ENCODE assay signal across 16 cellular contexts in the genomic region with DNA sequence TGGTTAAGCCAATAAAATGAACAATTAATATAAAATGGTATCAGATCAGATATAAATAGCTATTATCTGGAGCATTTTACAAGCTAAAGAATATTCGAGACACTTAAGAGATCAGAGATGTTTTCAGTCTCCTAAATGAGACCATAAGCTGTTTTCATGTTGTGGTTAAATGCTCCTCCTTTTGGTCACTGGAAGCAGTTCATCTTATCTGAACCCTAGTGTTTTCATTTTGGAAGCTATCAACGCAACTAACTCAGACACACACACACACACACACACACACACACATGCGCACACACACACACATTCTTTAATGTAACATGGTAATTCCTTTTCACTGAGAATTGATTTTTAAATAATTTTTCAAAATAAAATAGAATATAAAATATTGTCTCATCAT. TPM values are rescaled to one million over a fixed set of nuclear protein-coding genes. Genes with fewer than 3 reads are reported as not detected.
DNase-seq lines count a peak whose midpoint lies in the region; ATAC-seq and TF ChIP-seq lines count a peak whose summit lies in the region.
"Had no signal": no experiment of that assay in that cellular context is flagged by ENCODE, and none has a peak within 500 bp of the region (broad histone marks: within the 10 kb centered on the region; RNA-seq: fewer than 3 reads in every experiment).

No MANE protein-coding gene starts in this region.

- H3K9me3 ChIP-seq in PC-9 (ENCODE audit: insufficient read depth, low read depth), result peaks cover 4% of the 10 kb centered on the region; the same call in 1 of the 2 replicates
- H3K9me3 ChIP-seq: SJSA1, suprapubic skin had no signal

- H3F3A ChIP-seq in PC-9 (ENCODE audit: insufficient read depth, low read depth), result no peaks in the 10 kb centered on the region

- no peaks in the 10 kb centered on the region for H3K4me1 ChIP-seq in PC-9 (replicated peaks; ENCODE audit: insufficient read depth)
- H3K4me1 ChIP-seq: SJSA1, suprapubic skin had no signal

- ATAC-seq in HG02798 (IDR thresholded peaks at IDR 0.05; ENCODE audit: poor library complexity, unreplicated experiment) (no peak), HG03342 (IDR thresholded peaks at IDR 0.05; ENCODE audit: unreplicated experiment) (no peak)

- no peaks in the 10 kb centered on the region for H3K36me3 ChIP-seq in PC-9 (ENCODE audit: low read depth)
- H3K36me3 ChIP-seq: SJSA1, suprapubic skin had no signal

- POLR2A ChIA-PET in activated CD4-positive, alpha-beta T cell treated with anti-CD3 and anti-CD28 coated beads, Interleukin-2, amount 10 ng/mL, durations not matched to agents 7 days and 5 days (lab: Charles Lee), result interaction anchor here (0.7 to 2.2 kb wide), 2 partner anchors 10 to 12 kb away, joined by 3 to 5 read pairs; a partner anchor contains a TSS
- POLR2A ChIA-PET in PC-9 (lab: Charles Lee; ENCODE audit: unreplicated experiment), result interaction anchor here (0.6 kb wide), 1 partner anchor 33 kb away, joined by 3 read pairs; no protein-coding TSS in a partner anchor

- no peaks in the 10 kb centered on the region for H4K20me1 ChIP-seq in PC-9 (ENCODE audit: insufficient read depth)

- CTCF ChIA-PET in activated CD4-positive, alpha-beta T cell treated with anti-CD3 and anti-CD28 coated beads, Interleukin-2, amount 10 ng/mL, durations not matched to agents 7 days and 5 days (lab: Charles Lee), result interaction anchor here (1.0 to 2.7 kb wide), 8 partner anchors 9 to 157 kb away, joined by 3 to 12 read pairs (median 4); no protein-coding TSS in a partner anchor
- CTCF ChIA-PET in PC-9 (lab: Charles Lee), result interaction anchor here (0.6 to 0.7 kb wide), 2 partner anchors 21 to 999 kb away, joined by 3 read pairs; no protein-coding TSS in a partner anchor

- H3K27ac ChIP-seq in PC-9, result no peak overlapping the region
- peak overlapping the region in 54 of 59 donors; percentile 22 to 99 (median 90) for H3K27ac ChIP-seq in dorsolateral prefrontal cortex
- H3K27ac ChIP-seq: SJSA1, suprapubic skin had no signal

- peaks cover 9% of the 10 kb centered on the region for H3K9me3 Mint-ChIP-seq in activated CD4-positive, alpha-beta T cell treated with anti-CD3 and anti-CD28 coated beads, Interleukin-2, amount 10 ng/mL, durations not matched to agents 24 days and 14 days
- peaks cover 8% of the 10 kb centered on the region for H3K9me3 Mint-ChIP-seq in activated CD4-positive, alpha-beta T cell treated with anti-CD3 and anti-CD28 coated beads, Interleukin-2, amount 10 ng/mL, durations not matched to agents 7 days and 5 days
- peaks cover 3% of the 10 kb centered on the region for H3K9me3 Mint-ChIP-seq in osteocyte (ENCODE audit: unreplicated experiment)

- TF ChIP-seq CTCF in PC-9 (conservative IDR thresholded peaks at IDR 0.05) (peak; percentile 43; the same call in 1 of the 2 replicates), dorsolateral prefrontal cortex (IDR thresholded peaks at IDR 0.05 in 54 of 56, conservative IDR thresholded peaks at IDR 0.05 in 2 of 56; ENCODE audit: low read depth in 1 of 56, partially characterized antibody in 56 of 56) (peak in 5 of 56 donors; percentile 12 to 30 (median 25)), osteocyte (IDR thresholded peaks at IDR 0.05) (peak; percentile 20)

- no peak overlapping the region for H3K4me3 Mint-ChIP-seq in activated CD4-positive, alpha-beta T cell treated with anti-CD3 and anti-CD28 coated beads, Interleukin-2, amount 10 ng/mL, durations not matched to agents 24 days and 14 days
- H3K4me3 Mint-ChIP-seq in activated CD4-positive, alpha-beta T cell treated with anti-CD3 and anti-CD28 coated beads, Interleukin-2, amount 10 ng/mL, durations not matched to agents 7 days and 5 days, result no peak overlapping the region
- H3K4me3 Mint-ChIP-seq in osteocyte (ENCODE audit: unreplicated experiment), result no peak overlapping the region
- H3K4me3 Mint-ChIP-seq: dendritic cell treated with granulocyte-macrophage colony-stimulating factor and Interleukin-4, amounts not matched to agents 40 ng/mL and 50 ng/mL, for 4 days had no signal

- no peak overlapping the region for H3K4me2 ChIP-seq in PC-9

- BruUV-seq in PC-9 (replicated peaks; lab: Mats Ljungman, UMichigan), result no TSS peak

- peaks cover 43% of the 10 kb centered on the region for H3K36me3 Mint-ChIP-seq in activated CD4-positive, alpha-beta T cell treated with anti-CD3 and anti-CD28 coated beads, Interleukin-2, amount 10 ng/mL, durations not matched to agents 24 days and 14 days (ENCODE audit: low read depth)
- H3K36me3 Mint-ChIP-seq in activated CD4-positive, alpha-beta T cell treated with anti-CD3 and anti-CD28 coated beads, Interleukin-2, amount 10 ng/mL, durations not matched to agents 7 days and 5 days (ENCODE audit: low read depth), result peaks cover 56% of the 10 kb centered on the region
- H3K36me3 Mint-ChIP-seq in osteocyte (ENCODE audit: unreplicated experiment), result no peaks in the 10 kb centered on the region

- H2AFZ ChIP-seq in PC-9, result no peak overlapping the region

- intact Hi-C loops in activated CD4-positive, alpha-beta T cell treated with anti-CD3 and anti-CD28 coated beads, Interleukin-2, amount 10 ng/mL, durations not matched to agents 24 days and 14 days (cut with micrococcal nuclease), result loop anchor here (1.0 kb wide), 1 partner anchor 140 kb away; no protein-coding TSS in a partner anchor
- intact Hi-C loops in PC-9 (cut with micrococcal nuclease; ENCODE audit: unreplicated experiment), result no loop called here
- intact Hi-C loops in dorsolateral prefrontal cortex (cut with DNase I), result no loop called here

- H3K79me2 ChIP-seq in PC-9 (ENCODE audit: low read depth), result no peaks in the 10 kb centered on the region

- H3K27ac Mint-ChIP-seq in activated CD4-positive, alpha-beta T cell treated with anti-CD3 and anti-CD28 coated beads, Interleukin-2, amount 10 ng/mL, durations not matched to agents 24 days and 14 days, result no peak overlapping the region
- H3K27ac Mint-ChIP-seq in activated CD4-positive, alpha-beta T cell treated with anti-CD3 and anti-CD28 coated beads, Interleukin-2, amount 10 ng/mL, durations not matched to agents 7 days and 5 days, result no peak overlapping the region
- no peak overlapping the region for H3K27ac Mint-ChIP-seq in osteocyte (ENCODE audit: unreplicated experiment)
- H3K27ac Mint-ChIP-seq: dendritic cell treated with granulocyte-macrophage colony-stimulating factor and Interleukin-4, amounts not matched to agents 40 ng/mL and 50 ng/mL, for 4 days had no signal

- H3K4me1 Mint-ChIP-seq in activated CD4-positive, alpha-beta T cell treated with anti-CD3 and anti-CD28 coated beads, Interleukin-2, amount 10 ng/mL, durations not matched to agents 24 days and 14 days, result peaks cover 38% of the 10 kb centered on the region
- H3K4me1 Mint-ChIP-seq in activated CD4-positive, alpha-beta T cell treated with anti-CD3 and anti-CD28 coated beads, Interleukin-2, amount 10 ng/mL, durations not matched to agents 7 days and 5 days, result peaks cover 58% of the 10 kb centered on the region
- H3K4me1 Mint-ChIP-seq in osteocyte (ENCODE audit: unreplicated experiment), result no peaks in the 10 kb centered on the region

- no peaks in the 10 kb centered on the region; the same call in 1 of the 2 replicates for H3K9me2 ChIP-seq in PC-9 (ENCODE audit: insufficient read depth)

- DNase-seq in activated CD4-positive, alpha-beta T cell treated with anti-CD3 and anti-CD28 coated beads, Interleukin-2, amount 10 ng/mL, durations not matched to agents 24 days and 14 days, result peak; percentile 58
- no peak for DNase-seq in activated CD4-positive, alpha-beta T cell treated with anti-CD3 and anti-CD28 coated beads, Interleukin-2, amount 10 ng/mL, durations not matched to agents 7 days and 5 days
- no peak for DNase-seq in PC-9
- DNase-seq in dorsolateral prefrontal cortex, result no peak
- no peak for DNase-seq in osteocyte (ENCODE audit: extremely low spot score, unreplicated experiment)
- no peak for DNase-seq in stimulated activated CD4-positive, alpha-beta T cell treated with anti-CD3 and anti-CD28 coated beads, Interleukin-2, amount 100 ng/mL, for 24 hours
- DNase-seq: activated CD4-positive, CD25-positive, alpha-beta regulatory T cell treated with anti-CD3 and anti-CD28 coated beads, Interleukin-2, amount 50 U/mL, for 72 hours; activated effector memory CD4-positive, alpha-beta T cell treated with anti-CD3 and anti-CD28 coated beads, Interleukin-2, amount 50 U/mL, for 16 hours; GOT3; NCI-H345; retina had no signal

- H3K27me3 ChIP-seq in PC-9 (ENCODE audit: insufficient read depth, low read depth) (no peaks in the 10 kb centered on the region), dorsolateral prefrontal cortex (no peaks in the 10 kb centered on the region)
- H3K27me3 ChIP-seq: SJSA1, suprapubic skin had no signal

- H3K27me3 Mint-ChIP-seq in activated CD4-positive, alpha-beta T cell treated with anti-CD3 and anti-CD28 coated beads, Interleukin-2, amount 10 ng/mL, durations not matched to agents 24 days and 14 days, result no peaks in the 10 kb centered on the region
- no peaks in the 10 kb centered on the region for H3K27me3 Mint-ChIP-seq in activated CD4-positive, alpha-beta T cell treated with anti-CD3 and anti-CD28 coated beads, Interleukin-2, amount 10 ng/mL, durations not matched to agents 7 days and 5 days
- peaks cover 2% of the 10 kb centered on the region for H3K27me3 Mint-ChIP-seq in osteocyte (ENCODE audit: unreplicated experiment)
- H3K27me3 Mint-ChIP-seq: dendritic cell treated with granulocyte-macrophage colony-stimulating factor and Interleukin-4, amounts not matched to agents 40 ng/mL and 50 ng/mL, for 4 days had no signal

- H3K4me3 ChIP-seq in PC-9 (no peak overlapping the region), dorsolateral prefrontal cortex (no peak overlapping the region)
- H3K4me3 ChIP-seq: SJSA1, suprapubic skin had no signal

RNA-seq across cellular contexts. Expression of a gene that starts 10.0 kb away (rescaled TPM):
- 73.1 and 74.0 TPM in 2 replicates for total RNA-seq in activated CD4-positive, alpha-beta T cell treated with anti-CD3 and anti-CD28 coated beads, Interleukin-2, amount 10 ng/mL, durations not matched to agents 24 days and 14 days
- 10 to 100 TPM; 45.0 to 55.2 TPM for total RNA-seq in activated CD4-positive, alpha-beta T cell treated with anti-CD3 and anti-CD28 coated beads, Interleukin-2, amount 10 ng/mL, durations not matched to agents 7 days and 5 days
- total RNA-seq in PC-9 (2021), result 2.0 and 2.2 TPM in 2 replicates
- total RNA-seq in dorsolateral prefrontal cortex, result 10 to 100 TPM; 10.3 to 21.7 (median 16.1) TPM
- total RNA-seq in osteocyte, result 3.5 and 3.8 TPM in 2 replicates
